1 cellular context compared by ENCODE assay signal in the genomic region with DNA sequence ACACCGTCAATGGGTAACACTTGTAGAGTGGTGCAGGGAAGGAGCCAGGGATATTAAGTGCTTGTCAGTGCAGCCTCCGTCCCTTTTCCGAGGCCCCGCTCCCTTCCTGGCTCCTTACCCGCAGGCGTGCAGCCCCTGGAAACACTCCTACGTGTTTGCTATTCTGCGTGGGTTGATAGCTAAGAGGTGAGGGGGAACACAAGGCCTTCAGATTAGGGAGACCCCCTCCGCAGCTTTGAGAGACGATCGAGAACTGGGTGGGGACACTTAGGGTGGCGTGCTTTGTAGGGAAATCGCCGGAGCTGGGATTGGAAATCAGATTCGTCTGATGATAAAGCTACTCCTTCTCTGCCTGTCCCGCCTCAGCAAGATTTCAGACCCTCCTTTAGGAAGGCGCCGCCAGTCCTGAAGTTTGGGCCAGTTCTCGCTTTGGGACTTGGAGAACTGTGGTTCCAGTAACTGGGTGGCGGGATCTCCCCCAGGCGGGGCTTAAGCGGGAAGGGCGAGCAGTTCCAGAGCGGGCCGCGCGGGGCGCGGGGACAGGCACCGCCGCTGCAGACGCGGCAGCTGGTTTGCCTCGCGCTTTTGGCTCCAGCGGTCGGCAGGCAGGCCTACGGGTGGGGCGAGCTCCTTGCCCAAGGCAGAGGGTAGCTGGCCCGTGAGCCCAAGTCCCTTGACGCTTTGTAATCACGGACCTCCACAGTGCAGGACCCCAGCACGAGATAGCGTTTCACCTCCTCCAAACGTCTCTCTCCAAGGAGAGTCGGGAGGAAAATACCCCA.
TF ChIP-seq lines count a peak whose summit lies in the region.

No MANE protein-coding gene starts in this region.

TF ChIP-seq in HepG2, 621 proteins besides CTCF, POLR2A, EP300 and RAD21 (continued from another document and continues in another):
- TF ChIP-seq ZNF350 (CRISPR knock-in tag; IDR thresholded peaks at IDR 0.05; ENCODE audit: borderline replicate concordance, low read depth) (peak; percentile 45; the same call in 1 of the 2 replicates), ZBTB8A (CRISPR knock-in tag; IDR thresholded peaks at IDR 0.05; ENCODE audit: borderline replicate concordance, low read depth) (no peak), BRD4 (CRISPR knock-in tag; IDR thresholded peaks at IDR 0.05) (no peak), ZNF225 (CRISPR knock-in tag; IDR thresholded peaks at IDR 0.05) (no peak), HMG20A (CRISPR knock-in tag; IDR thresholded peaks at IDR 0.05; ENCODE audit: borderline replicate concordance) (no peak), ZNF460 (CRISPR knock-in tag; IDR thresholded peaks at IDR 0.05; ENCODE audit: borderline replicate concordance) (no peak), NFIB (CRISPR knock-in tag; IDR thresholded peaks at IDR 0.05; ENCODE audit: borderline replicate concordance) (no peak), ZNF382 (CRISPR knock-in tag; IDR thresholded peaks at IDR 0.05; ENCODE audit: borderline replicate concordance) (no peak), ZNF564 (CRISPR knock-in tag; IDR thresholded peaks at IDR 0.05) (peak; percentile 59; the same call in 1 of the 2 replicates), MED13 (CRISPR knock-in tag; IDR thresholded peaks at IDR 0.05) (no peak), ZNF746 (CRISPR knock-in tag; IDR thresholded peaks at IDR 0.05) (no peak), MLLT10 (CRISPR knock-in tag; IDR thresholded peaks at IDR 0.05) (no peak), ZKSCAN5 (CRISPR knock-in tag; IDR thresholded peaks at IDR 0.05) (no peak), MYNN (CRISPR knock-in tag; IDR thresholded peaks at IDR 0.05; ENCODE audit: low read depth) (no peak), SRSF9 (IDR thresholded peaks at IDR 0.05; ENCODE audit: borderline replicate concordance, insufficient read depth, low read depth, low read length, poor library complexity, severe bottlenecking) (no peak), MAZ (IDR thresholded peaks at IDR 0.05; ENCODE audit: borderline replicate concordance, low read depth, low read length) (no peak), MAZ (CRISPR knock-in tag; IDR thresholded peaks at IDR 0.05; ENCODE audit: low read depth) (0 out of 2 replicates have a peak, but pooled peaks have one; percentile 30), ZNF431 (CRISPR knock-in tag; IDR thresholded peaks at IDR 0.05; ENCODE audit: borderline replicate concordance, low read depth) (no peak), ZNF879 (CRISPR knock-in tag; IDR thresholded peaks at IDR 0.05) (no peak), WIZ (CRISPR knock-in tag; IDR thresholded peaks at IDR 0.05) (no peak), ZNF263 (CRISPR knock-in tag; IDR thresholded peaks at IDR 0.05) (0 out of 2 replicates have a peak, but pooled peaks have one; percentile 33), ZNF772 (CRISPR knock-in tag; IDR thresholded peaks at IDR 0.05) (0 out of 2 replicates have a peak, but pooled peaks have one; percentile 32), HOXA3 (CRISPR knock-in tag; IDR thresholded peaks at IDR 0.05) (no peak), KDM5A (IDR thresholded peaks at IDR 0.05; ENCODE audit: borderline replicate concordance, low read length) (no peak)
- TF ChIP-seq, protein P1, sequence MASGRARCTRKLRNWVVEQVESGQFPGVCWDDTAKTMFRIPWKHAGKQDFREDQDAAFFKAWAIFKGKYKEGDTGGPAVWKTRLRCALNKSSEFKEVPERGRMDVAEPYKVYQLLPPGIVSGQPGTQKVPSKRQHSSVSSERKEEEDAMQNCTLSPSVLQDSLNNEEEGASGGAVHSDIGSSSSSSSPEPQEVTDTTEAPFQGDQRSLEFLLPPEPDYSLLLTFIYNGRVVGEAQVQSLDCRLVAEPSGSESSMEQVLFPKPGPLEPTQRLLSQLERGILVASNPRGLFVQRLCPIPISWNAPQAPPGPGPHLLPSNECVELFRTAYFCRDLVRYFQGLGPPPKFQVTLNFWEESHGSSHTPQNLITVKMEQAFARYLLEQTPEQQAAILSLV (CRISPR knock-in tag; IDR thresholded peaks at IDR 0.05; ENCODE audit: borderline replicate concordance), result no peak
- TF ChIP-seq, protein P2, sequence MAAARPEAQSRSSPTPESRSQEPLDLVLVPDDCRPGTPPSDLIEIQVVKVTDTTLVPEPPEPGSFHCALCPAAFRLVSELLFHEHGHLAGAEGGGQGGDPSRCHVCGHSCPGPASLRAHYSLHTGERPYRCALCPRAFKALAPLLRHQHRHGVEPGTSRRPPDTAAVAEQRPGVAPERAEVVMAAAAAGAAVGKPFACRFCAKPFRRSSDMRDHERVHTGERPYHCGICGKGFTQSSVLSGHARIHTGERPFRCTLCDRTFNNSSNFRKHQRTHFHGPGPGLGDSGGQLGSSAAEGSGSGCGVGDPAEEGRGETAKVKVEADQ (CRISPR knock-in tag; IDR thresholded peaks at IDR 0.05; ENCODE audit: borderline replicate concordance), result peak; percentile 17; the same call in 1 of the 2 replicates
- TF ChIP-seq, protein P3, sequence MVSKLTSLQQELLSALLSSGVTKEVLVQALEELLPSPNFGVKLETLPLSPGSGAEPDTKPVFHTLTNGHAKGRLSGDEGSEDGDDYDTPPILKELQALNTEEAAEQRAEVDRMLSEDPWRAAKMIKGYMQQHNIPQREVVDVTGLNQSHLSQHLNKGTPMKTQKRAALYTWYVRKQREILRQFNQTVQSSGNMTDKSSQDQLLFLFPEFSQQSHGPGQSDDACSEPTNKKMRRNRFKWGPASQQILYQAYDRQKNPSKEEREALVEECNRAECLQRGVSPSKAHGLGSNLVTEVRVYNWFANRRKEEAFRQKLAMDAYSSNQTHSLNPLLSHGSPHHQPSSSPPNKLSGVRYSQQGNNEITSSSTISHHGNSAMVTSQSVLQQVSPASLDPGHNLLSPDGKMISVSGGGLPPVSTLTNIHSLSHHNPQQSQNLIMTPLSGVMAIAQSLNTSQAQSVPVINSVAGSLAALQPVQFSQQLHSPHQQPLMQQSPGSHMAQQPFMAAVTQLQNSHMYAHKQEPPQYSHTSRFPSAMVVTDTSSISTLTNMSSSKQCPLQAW (CRISPR knock-in tag; IDR thresholded peaks at IDR 0.05), result no peak
- TF ChIP-seq, protein P4, sequence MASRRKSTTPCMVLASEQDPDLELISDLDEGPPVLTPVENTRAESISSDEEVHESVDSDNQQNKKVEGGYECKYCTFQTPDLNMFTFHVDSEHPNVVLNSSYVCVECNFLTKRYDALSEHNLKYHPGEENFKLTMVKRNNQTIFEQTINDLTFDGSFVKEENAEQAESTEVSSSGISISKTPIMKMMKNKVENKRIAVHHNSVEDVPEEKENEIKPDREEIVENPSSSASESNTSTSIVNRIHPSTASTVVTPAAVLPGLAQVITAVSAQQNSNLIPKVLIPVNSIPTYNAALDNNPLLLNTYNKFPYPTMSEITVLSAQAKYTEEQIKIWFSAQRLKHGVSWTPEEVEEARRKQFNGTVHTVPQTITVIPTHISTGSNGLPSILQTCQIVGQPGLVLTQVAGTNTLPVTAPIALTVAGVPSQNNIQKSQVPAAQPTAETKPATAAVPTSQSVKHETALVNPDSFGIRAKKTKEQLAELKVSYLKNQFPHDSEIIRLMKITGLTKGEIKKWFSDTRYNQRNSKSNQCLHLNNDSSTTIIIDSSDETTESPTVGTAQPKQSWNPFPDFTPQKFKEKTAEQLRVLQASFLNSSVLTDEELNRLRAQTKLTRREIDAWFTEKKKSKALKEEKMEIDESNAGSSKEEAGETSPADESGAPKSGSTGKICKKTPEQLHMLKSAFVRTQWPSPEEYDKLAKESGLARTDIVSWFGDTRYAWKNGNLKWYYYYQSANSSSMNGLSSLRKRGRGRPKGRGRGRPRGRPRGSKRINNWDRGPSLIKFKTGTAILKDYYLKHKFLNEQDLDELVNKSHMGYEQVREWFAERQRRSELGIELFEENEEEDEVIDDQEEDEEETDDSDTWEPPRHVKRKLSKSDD (CRISPR knock-in tag; IDR thresholded peaks at IDR 0.05; ENCODE audit: low read depth), result no peak
- TF ChIP-seq, protein P5, sequence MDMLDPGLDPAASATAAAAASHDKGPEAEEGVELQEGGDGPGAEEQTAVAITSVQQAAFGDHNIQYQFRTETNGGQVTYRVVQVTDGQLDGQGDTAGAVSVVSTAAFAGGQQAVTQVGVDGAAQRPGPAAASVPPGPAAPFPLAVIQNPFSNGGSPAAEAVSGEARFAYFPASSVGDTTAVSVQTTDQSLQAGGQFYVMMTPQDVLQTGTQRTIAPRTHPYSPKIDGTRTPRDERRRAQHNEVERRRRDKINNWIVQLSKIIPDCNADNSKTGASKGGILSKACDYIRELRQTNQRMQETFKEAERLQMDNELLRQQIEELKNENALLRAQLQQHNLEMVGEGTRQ (IDR thresholded peaks at IDR 0.05; ENCODE audit: low read depth, low read length), result no peak
- TF ChIP-seq, protein P5 (CRISPR knock-in tag; IDR thresholded peaks at IDR 0.05; ENCODE audit: borderline replicate concordance), result no peak
- TF ChIP-seq, protein P6, sequence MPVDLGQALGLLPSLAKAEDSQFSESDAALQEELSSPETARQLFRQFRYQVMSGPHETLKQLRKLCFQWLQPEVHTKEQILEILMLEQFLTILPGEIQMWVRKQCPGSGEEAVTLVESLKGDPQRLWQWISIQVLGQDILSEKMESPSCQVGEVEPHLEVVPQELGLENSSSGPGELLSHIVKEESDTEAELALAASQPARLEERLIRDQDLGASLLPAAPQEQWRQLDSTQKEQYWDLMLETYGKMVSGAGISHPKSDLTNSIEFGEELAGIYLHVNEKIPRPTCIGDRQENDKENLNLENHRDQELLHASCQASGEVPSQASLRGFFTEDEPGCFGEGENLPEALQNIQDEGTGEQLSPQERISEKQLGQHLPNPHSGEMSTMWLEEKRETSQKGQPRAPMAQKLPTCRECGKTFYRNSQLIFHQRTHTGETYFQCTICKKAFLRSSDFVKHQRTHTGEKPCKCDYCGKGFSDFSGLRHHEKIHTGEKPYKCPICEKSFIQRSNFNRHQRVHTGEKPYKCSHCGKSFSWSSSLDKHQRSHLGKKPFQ (CRISPR knock-in tag; IDR thresholded peaks at IDR 0.05; ENCODE audit: insufficient replicate concordance), result no peak
- TF ChIP-seq, protein P7, sequence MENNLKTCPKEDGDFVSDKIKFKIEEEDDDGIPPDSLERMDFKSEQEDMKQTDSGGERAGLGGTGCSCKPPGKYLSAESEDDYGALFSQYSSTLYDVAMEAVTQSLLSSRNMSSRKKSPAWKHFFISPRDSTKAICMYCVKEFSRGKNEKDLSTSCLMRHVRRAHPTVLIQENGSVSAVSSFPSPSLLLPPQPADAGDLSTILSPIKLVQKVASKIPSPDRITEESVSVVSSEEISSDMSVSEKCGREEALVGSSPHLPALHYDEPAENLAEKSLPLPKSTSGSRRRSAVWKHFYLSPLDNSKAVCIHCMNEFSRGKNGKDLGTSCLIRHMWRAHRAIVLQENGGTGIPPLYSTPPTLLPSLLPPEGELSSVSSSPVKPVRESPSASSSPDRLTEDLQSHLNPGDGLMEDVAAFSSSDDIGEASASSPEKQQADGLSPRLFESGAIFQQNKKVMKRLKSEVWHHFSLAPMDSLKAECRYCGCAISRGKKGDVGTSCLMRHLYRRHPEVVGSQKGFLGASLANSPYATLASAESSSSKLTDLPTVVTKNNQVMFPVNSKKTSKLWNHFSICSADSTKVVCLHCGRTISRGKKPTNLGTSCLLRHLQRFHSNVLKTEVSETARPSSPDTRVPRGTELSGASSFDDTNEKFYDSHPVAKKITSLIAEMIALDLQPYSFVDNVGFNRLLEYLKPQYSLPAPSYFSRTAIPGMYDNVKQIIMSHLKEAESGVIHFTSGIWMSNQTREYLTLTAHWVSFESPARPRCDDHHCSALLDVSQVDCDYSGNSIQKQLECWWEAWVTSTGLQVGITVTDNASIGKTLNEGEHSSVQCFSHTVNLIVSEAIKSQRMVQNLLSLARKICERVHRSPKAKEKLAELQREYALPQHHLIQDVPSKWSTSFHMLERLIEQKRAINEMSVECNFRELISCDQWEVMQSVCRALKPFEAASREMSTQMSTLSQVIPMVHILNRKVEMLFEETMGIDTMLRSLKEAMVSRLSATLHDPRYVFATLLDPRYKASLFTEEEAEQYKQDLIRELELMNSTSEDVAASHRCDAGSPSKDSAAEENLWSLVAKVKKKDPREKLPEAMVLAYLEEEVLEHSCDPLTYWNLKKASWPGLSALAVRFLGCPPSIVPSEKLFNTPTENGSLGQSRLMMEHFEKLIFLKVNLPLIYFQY (CRISPR knock-in tag; IDR thresholded peaks at IDR 0.05; ENCODE audit: borderline replicate concordance), result no peak
- TF ChIP-seq, protein P8, sequence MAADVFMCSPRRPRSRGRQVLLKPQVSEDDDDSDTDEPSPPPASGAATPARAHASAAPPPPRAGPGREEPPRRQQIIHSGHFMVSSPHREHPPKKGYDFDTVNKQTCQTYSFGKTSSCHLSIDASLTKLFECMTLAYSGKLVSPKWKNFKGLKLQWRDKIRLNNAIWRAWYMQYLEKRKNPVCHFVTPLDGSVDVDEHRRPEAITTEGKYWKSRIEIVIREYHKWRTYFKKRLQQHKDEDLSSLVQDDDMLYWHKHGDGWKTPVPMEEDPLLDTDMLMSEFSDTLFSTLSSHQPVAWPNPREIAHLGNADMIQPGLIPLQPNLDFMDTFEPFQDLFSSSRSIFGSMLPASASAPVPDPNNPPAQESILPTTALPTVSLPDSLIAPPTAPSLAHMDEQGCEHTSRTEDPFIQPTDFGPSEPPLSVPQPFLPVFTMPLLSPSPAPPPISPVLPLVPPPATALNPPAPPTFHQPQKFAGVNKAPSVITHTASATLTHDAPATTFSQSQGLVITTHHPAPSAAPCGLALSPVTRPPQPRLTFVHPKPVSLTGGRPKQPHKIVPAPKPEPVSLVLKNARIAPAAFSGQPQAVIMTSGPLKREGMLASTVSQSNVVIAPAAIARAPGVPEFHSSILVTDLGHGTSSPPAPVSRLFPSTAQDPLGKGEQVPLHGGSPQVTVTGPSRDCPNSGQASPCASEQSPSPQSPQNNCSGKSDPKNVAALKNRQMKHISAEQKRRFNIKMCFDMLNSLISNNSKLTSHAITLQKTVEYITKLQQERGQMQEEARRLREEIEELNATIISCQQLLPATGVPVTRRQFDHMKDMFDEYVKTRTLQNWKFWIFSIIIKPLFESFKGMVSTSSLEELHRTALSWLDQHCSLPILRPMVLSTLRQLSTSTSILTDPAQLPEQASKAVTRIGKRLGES (CRISPR knock-in tag; IDR thresholded peaks at IDR 0.05; ENCODE audit: borderline replicate concordance), result no peak
- TF ChIP-seq, protein P9, sequence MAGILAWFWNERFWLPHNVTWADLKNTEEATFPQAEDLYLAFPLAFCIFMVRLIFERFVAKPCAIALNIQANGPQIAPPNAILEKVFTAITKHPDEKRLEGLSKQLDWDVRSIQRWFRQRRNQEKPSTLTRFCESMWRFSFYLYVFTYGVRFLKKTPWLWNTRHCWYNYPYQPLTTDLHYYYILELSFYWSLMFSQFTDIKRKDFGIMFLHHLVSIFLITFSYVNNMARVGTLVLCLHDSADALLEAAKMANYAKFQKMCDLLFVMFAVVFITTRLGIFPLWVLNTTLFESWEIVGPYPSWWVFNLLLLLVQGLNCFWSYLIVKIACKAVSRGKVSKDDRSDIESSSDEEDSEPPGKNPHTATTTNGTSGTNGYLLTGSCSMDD (CRISPR knock-in tag; IDR thresholded peaks at IDR 0.05), result no peak
- TF ChIP-seq, protein P10, sequence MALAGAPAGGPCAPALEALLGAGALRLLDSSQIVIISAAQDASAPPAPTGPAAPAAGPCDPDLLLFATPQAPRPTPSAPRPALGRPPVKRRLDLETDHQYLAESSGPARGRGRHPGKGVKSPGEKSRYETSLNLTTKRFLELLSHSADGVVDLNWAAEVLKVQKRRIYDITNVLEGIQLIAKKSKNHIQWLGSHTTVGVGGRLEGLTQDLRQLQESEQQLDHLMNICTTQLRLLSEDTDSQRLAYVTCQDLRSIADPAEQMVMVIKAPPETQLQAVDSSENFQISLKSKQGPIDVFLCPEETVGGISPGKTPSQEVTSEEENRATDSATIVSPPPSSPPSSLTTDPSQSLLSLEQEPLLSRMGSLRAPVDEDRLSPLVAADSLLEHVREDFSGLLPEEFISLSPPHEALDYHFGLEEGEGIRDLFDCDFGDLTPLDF (CRISPR knock-in tag; IDR thresholded peaks at IDR 0.05), result 0 out of 2 replicates have a peak, but pooled peaks have one; percentile 35
